In the genomic region with DNA sequence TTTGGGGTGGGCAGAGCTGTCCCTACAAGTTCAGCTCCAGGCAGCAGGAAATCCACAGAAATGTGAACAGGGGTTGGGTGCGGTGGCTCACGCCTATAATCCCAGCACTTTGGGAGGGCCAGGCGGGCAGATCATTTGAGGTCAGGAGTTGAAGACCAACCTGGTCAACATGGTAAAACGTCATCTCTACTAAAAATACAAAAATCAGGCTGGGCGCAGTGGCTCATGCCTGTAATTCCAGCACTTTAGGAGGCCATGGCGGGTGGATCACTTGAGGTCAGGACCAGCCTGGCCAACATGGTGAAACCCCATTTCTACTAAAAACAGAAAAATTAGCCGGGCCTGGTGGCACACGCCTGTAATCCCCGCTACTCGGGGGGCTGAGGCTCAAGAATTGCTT, we compare ENCODE assay signal across 5 cellular contexts. TPM values are rescaled to one million over a fixed set of nuclear protein-coding genes. Genes with fewer than 3 reads are reported as not detected.
DNase-seq lines count a peak whose midpoint lies in the region; ATAC-seq, FAIRE-seq and TF ChIP-seq lines count a peak whose summit lies in the region.
"Not testable (repeated sequence)": the region's sequence is repeated elsewhere in the genome, so short reads cannot be mapped to it uniquely, and the experiment has no call there.

No MANE protein-coding gene starts in this region.

- not testable (repeated sequence) for ATAC-seq in GM23338
- peak; percentile 34 for ATAC-seq in mucosa of descending colon

- not testable (repeated sequence) for FAIRE-seq in keratinocyte (lab: Jason Lieb, UNC)

- H3K36me3 Mint-ChIP-seq in GM23338 (ENCODE audit: low read depth); chondrocyte (ENCODE audit: low read depth): not testable (repeated sequence)

- not testable (repeated sequence) for DNase-seq in GM23338 (ENCODE audit: low spot score); RWPE1 (ENCODE audit: low spot score); chondrocyte (ENCODE audit: low spot score); keratinocyte (ENCODE audit: low read depth, low spot score); mucosa of descending colon

- not testable (repeated sequence) for H3K36me3 ChIP-seq in GM23338 (ENCODE audit: insufficient read depth); keratinocyte (ENCODE audit: control insufficient read depth in 2 of 2, extremely low read depth in 1 of 2, insufficient read depth in 2 of 2, low read length in 2 of 2); mucosa of descending colon (ENCODE audit: low read depth)

- not testable (repeated sequence) for H3K9me1 ChIP-seq in keratinocyte (ENCODE audit: control insufficient read depth, extremely low read depth, insufficient read depth, low read length)

- not testable (repeated sequence) for H3K9ac ChIP-seq in keratinocyte (ENCODE audit: control insufficient read depth, extremely low read depth, insufficient read depth, low read length)

- peak overlapping the region; percentile 77 for H3K27ac Mint-ChIP-seq in GM23338
- H3K27ac Mint-ChIP-seq in chondrocyte (ENCODE audit: unreplicated experiment) = peak overlapping the region; percentile 59

- peaks cover 30% of the 10 kb centered on the region for H3K4me1 ChIP-seq in GM23338 (ENCODE audit: insufficient read depth)
- H3K4me1 ChIP-seq in keratinocyte (ENCODE audit: control insufficient read depth, extremely low read depth, insufficient read depth, low read length) = peaks cover 54% of the 10 kb centered on the region
- H3K4me1 ChIP-seq in mucosa of descending colon (ENCODE audit: low read depth) = not testable (repeated sequence)

- H3K4me1 Mint-ChIP-seq in GM23338 (peaks cover 40% of the 10 kb centered on the region), chondrocyte (ENCODE audit: low read depth) (peaks cover 68% of the 10 kb centered on the region)

- H3K9me3 ChIP-seq in keratinocyte (ENCODE audit: control insufficient read depth, low read depth, low read length); mucosa of descending colon: not testable (repeated sequence)

- H3K4me2 ChIP-seq in GM23338; keratinocyte (ENCODE audit: control insufficient read depth, extremely low read depth, insufficient read depth, low read depth, low read length): not testable (repeated sequence)

- POLR2A ChIA-PET in RWPE1 (lab: Yijun Ruan, JAX; ENCODE audit: low non-redundant PET) = not testable (repeated sequence)

- not testable (repeated sequence) for H4K20me1 ChIP-seq in GM23338 (replicated peaks; ENCODE audit: insufficient read depth); keratinocyte (ENCODE audit: control insufficient read depth, extremely low read depth, insufficient read depth, low read length)

- not testable (repeated sequence) for H3K9me2 ChIP-seq in GM23338 (ENCODE audit: insufficient read depth)

- intact Hi-C loops in mucosa of descending colon (cut with DNase I, micrococcal nuclease) = not testable (repeated sequence)

- H3K9me3 Mint-ChIP-seq in GM23338; chondrocyte (ENCODE audit: low read depth): not testable (repeated sequence)

- H3F3A ChIP-seq in GM23338 (replicated peaks; ENCODE audit: low read depth) = peaks cover 12% of the 10 kb centered on the region; the same call in 1 of the 2 replicates

- H3K79me2 ChIP-seq in GM23338 (replicated peaks; ENCODE audit: insufficient read depth); keratinocyte (ENCODE audit: control insufficient read depth, insufficient read depth, low read length): not testable (repeated sequence)

- not testable (repeated sequence) for H3K27me3 ChIP-seq in GM23338 (ENCODE audit: insufficient read depth); keratinocyte (ENCODE audit: control insufficient read depth, extremely low read depth, insufficient read depth, low read length)

- dilution Hi-C loops in keratinocyte (cut with MboI; ENCODE audit: extremely low pct_ligation_motif_present, low sequenced_read_pairs) = not testable (repeated sequence)

- not testable (repeated sequence) for TF ChIP-seq CTCF in GM23338 (conservative IDR thresholded peaks at IDR 0.05; ENCODE audit: low read depth in 2 of 2); RWPE1 (conservative IDR thresholded peaks at IDR 0.05; ENCODE audit: low read depth); chondrocyte (IDR thresholded peaks at IDR 0.05); keratinocyte (optimal IDR thresholded peaks at IDR 0.05 in 1 of 3, IDR thresholded peaks at IDR 0.05 in 1 of 3, conservative IDR thresholded peaks at IDR 0.05 in 1 of 3; ENCODE audit: extremely low read depth in 1 of 3, insufficient read depth in 2 of 3, low read length in 3 of 3); mucosa of descending colon (IDR thresholded peaks at IDR 0.05)

- H3K4me3 ChIP-seq in GM23338; keratinocyte (ENCODE audit: control insufficient read depth in 2 of 3, extremely low read depth in 1 of 3, insufficient read depth in 2 of 3, low read depth in 1 of 3, low read length in 3 of 3); mucosa of descending colon: not testable (repeated sequence)

- not testable (repeated sequence) for H3K4me3 Mint-ChIP-seq in GM23338; chondrocyte (ENCODE audit: unreplicated experiment)

- H3K27me3 Mint-ChIP-seq in GM23338 (ENCODE audit: insufficient read depth, low read depth, poor library complexity) = peaks cover 26% of the 10 kb centered on the region
- H3K27me3 Mint-ChIP-seq in chondrocyte (ENCODE audit: low read depth) = not testable (repeated sequence)

- not testable (repeated sequence) for H3K27ac ChIP-seq in GM23338 (ENCODE audit: low read depth)
- H3K27ac ChIP-seq in RWPE1 = peak overlapping the region; percentile 51
- H3K27ac ChIP-seq in keratinocyte (ENCODE audit: control insufficient read depth, insufficient read depth, low read length) = peak overlapping the region; percentile 18

- CTCF ChIA-PET in RWPE1 (lab: Yijun Ruan, JAX) = not testable (repeated sequence)

- not testable (repeated sequence) for H2AFZ ChIP-seq in GM23338; keratinocyte (ENCODE audit: control insufficient read depth, low read length)

RNA-seq across cellular contexts. Expression of a gene that starts 18.4 kb away (rescaled TPM):
- 12.9 and 15.7 TPM in 2 replicates for total RNA-seq in GM23338 (2014; rRNA removed; shearing (Covaris generic))
- polyA plus RNA-seq in GM23338 (2016; fragmentation: Nextera tagmentation; extraction: Ambion mirVana) = 8.7 and 10.0 TPM in 2 replicates
- 26.1 to 35.7 TPM (median 30.4 TPM) in 3 replicates for total RNA-seq in chondrocyte
- 3.0 to 3.9 TPM (median 3.6 TPM) in 3 replicates for polyA plus RNA-seq in keratinocyte
- 3.5 TPM for polyA plus RNA-seq in keratinocyte (2011; ENCODE audit: low read depth)
- 1.9 and 2.2 TPM in 2 replicates for polyA plus RNA-seq in keratinocyte (2011; cell fraction: cytosol; rRNA removed)
- 10.0 and 14.9 TPM in 2 replicates for polyA plus RNA-seq in keratinocyte (2011; cell fraction: nucleus; rRNA removed)
- 6.4 and 13.0 TPM in 2 replicates for polyA plus RNA-seq in keratinocyte (2012; ENCODE audit: low replicate concordance)
- 3.2 to 11.9 TPM (median 7.8 TPM) in 3 replicates for polyA minus RNA-seq in keratinocyte
- polyA minus RNA-seq in keratinocyte (2011; cell fraction: cytosol; rRNA and poly(A)+ RNA removed) = 8.6 TPM
- polyA minus RNA-seq in keratinocyte (2011; cell fraction: nucleus; rRNA and poly(A)+ RNA removed) = 6.0 and 10.9 TPM in 2 replicates
- 10 to 100 TPM; 47.9 to 55.3 (median 53.9) TPM for total RNA-seq in mucosa of descending colon

RNA-seq across cellular contexts. Expression of a gene that starts 23.2 kb away (rescaled TPM):
- total RNA-seq in GM23338 (2014; rRNA removed; shearing (Covaris generic)) = 0.97 and 2.0 TPM in 2 replicates
- polyA plus RNA-seq in GM23338 (2016; fragmentation: Nextera tagmentation; extraction: Ambion mirVana) (0.63 and 1.2 TPM in 2 replicates), keratinocyte (522 to 820 TPM (median 808 TPM) in 3 replicates)
- total RNA-seq in chondrocyte (794 to 1,203 TPM (median 1,180 TPM) in 3 replicates), mucosa of descending colon (1 to 10 TPM in 2 of 3 donors, under 1 TPM in 1; 0.55 to 2.9 (median 1.6) TPM)
- polyA plus RNA-seq in keratinocyte (2011; ENCODE audit: low read depth) = 34.7 TPM
- polyA plus RNA-seq in keratinocyte (2011; cell fraction: cytosol; rRNA removed) = 285 and 359 TPM in 2 replicates
- polyA plus RNA-seq in keratinocyte (2011; cell fraction: nucleus; rRNA removed) = 835 and 1,052 TPM in 2 replicates
- 93.7 and 469 TPM in 2 replicates for polyA plus RNA-seq in keratinocyte (2012; ENCODE audit: low replicate concordance)
- polyA minus RNA-seq in keratinocyte = 678 to 1,056 TPM (median 837 TPM) in 3 replicates
- polyA minus RNA-seq in keratinocyte (2011; cell fraction: cytosol; rRNA and poly(A)+ RNA removed) = 628 TPM
- 723 and 866 TPM in 2 replicates for polyA minus RNA-seq in keratinocyte (2011; cell fraction: nucleus; rRNA and poly(A)+ RNA removed)

RNA-seq across cellular contexts. Expression of a gene that starts 50.6 kb away (rescaled TPM):
- total RNA-seq in GM23338 (2014; rRNA removed; shearing (Covaris generic)) = 60.6 and 62.9 TPM in 2 replicates
- 11.5 and 12.2 TPM in 2 replicates for polyA plus RNA-seq in GM23338 (2016; fragmentation: Nextera tagmentation; extraction: Ambion mirVana)
- 55.9 to 60.5 TPM (median 60.4 TPM) in 3 replicates for total RNA-seq in chondrocyte
- 279 to 310 TPM (median 289 TPM) in 3 replicates for polyA plus RNA-seq in keratinocyte
- polyA plus RNA-seq in keratinocyte (2011; ENCODE audit: low read depth) = 177 TPM
- 272 and 352 TPM in 2 replicates for polyA plus RNA-seq in keratinocyte (2011; cell fraction: cytosol; rRNA removed)
- polyA plus RNA-seq in keratinocyte (2011; cell fraction: nucleus; rRNA removed) = 191 and 237 TPM in 2 replicates
- 194 and 251 TPM in 2 replicates for polyA plus RNA-seq in keratinocyte (2012; ENCODE audit: low replicate concordance)
- polyA minus RNA-seq in keratinocyte = 89.4 to 186 TPM (median 148 TPM) in 3 replicates
- polyA minus RNA-seq in keratinocyte (2011; cell fraction: cytosol; rRNA and poly(A)+ RNA removed) = 164 TPM
- 32.7 and 46.5 TPM in 2 replicates for polyA minus RNA-seq in keratinocyte (2011; cell fraction: nucleus; rRNA and poly(A)+ RNA removed)
- total RNA-seq in mucosa of descending colon = 10 to 100 TPM; 32.3 to 83.6 (median 63.9) TPM

Comparison
In these comparisons a context has a peak if more than half of its experiments do, and no peak if none do; other contexts are left out.
1. RNA of a gene that starts 23.2 kb away (total RNA-seq): 794 to 1,203 TPM in chondrocyte; 0.55 to 2.9 TPM in mucosa of descending colon and 0.97 to 2.0 TPM in GM23338; every median in the first group is over 100 times any median in the second.